36 cellular contexts compared by ENCODE assay signal in the genomic region with DNA sequence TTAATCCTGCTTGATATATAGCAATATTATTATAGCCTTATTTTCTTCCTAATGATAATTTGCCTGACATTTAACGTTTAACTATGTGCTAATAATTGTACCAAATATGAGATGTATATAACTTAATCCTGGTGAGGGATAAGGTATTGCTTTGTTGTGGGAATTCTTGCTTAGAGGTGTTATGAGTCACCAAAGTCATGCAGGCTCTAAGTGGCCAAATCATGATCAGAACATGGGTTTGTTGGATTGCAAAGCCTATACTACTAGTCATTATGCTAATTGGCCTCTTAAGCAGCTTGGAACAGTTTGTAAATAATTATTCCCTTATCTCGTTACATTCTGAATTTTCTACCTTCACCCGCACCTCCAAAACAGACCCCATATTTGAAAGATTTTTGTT. TPM values are rescaled to one million over a fixed set of nuclear protein-coding genes. Genes with fewer than 3 reads are reported as not detected.
"Had no signal": no experiment of that assay in that cellular context is flagged by ENCODE, and none has a peak within 500 bp of the region (broad histone marks: within the 10 kb centered on the region; RNA-seq: fewer than 3 reads in every experiment).

No MANE protein-coding gene starts in this region.

- H3K27me3 ChIP-seq: dorsolateral prefrontal cortex, testis, transverse colon had no signal

- H3K27ac Mint-ChIP-seq: activated naive CD8-positive, alpha-beta T cell; activated T-cell treated with anti-CD3 and anti-CD28 coated beads, Interleukin-2, amount 50 U/mL, for 72 hours; brain; nephron; T-helper 2 cell treated with Interferon-gamma antibody and Interleukin-4, amounts not matched to agents 5 μg/mL and 100 μg/mL, for 36 hours had no signal

- ATAC-seq: activated T-cell treated with anti-CD3 and anti-CD28 coated beads, Interleukin-2, amount 50 U/mL, for 72 hours; heart left ventricle; mucosa of descending colon; sciatic nerve; stimulated activated naive CD8-positive, alpha-beta T cell treated with anti-CD3 and anti-CD28 coated beads, Interleukin-15, Interleukin-2, amounts not matched to agents 100 U/mL and 50 U/mL, for 24 hours had no signal

- H3K4me3 Mint-ChIP-seq: activated naive CD8-positive, alpha-beta T cell; activated T-cell treated with anti-CD3 and anti-CD28 coated beads, Interleukin-2, amount 50 U/mL, for 72 hours; brain; nephron; T-helper 2 cell treated with Interferon-gamma antibody and Interleukin-4, amounts not matched to agents 5 μg/mL and 100 μg/mL, for 36 hours had no signal

- H3K4me1 Mint-ChIP-seq: nephron had no signal

- H3K27ac ChIP-seq: coronary artery, dorsolateral prefrontal cortex, heart left ventricle, left ventricle myocardium inferior, skin epidermis, testis, transverse colon had no signal

- H3K9me3 ChIP-seq: heart left ventricle, left ventricle myocardium inferior, mucosa of descending colon, testis, transverse colon had no signal

- H3K4me3 ChIP-seq: coronary artery, dorsolateral prefrontal cortex, heart left ventricle, left ventricle myocardium inferior, lung, mucosa of descending colon, skin epidermis, testis, transverse colon had no signal

- DNase-seq: activated CD4-positive, alpha-beta T cell treated with anti-CD3 and anti-CD28 coated beads for 4 hours; activated CD4-positive, alpha-beta T cell treated with anti-CD3 and anti-CD28 coated beads, Interleukin-2, amount 50 U/mL, for 4 hours; activated CD4-positive, CD25-positive, alpha-beta regulatory T cell; activated naive CD4-positive, alpha-beta T cell; activated T-cell treated with anti-CD3 and anti-CD28 coated beads for 4 hours; activated T-cell treated with anti-CD3 and anti-CD28 coated beads, Interleukin-2, amount 50 U/mL, for 72 hours; anterior cingulate cortex; dorsolateral prefrontal cortex; effector memory CD4-positive, alpha-beta T cell; foreskin fibroblast; heart left ventricle; hypothalamus; left ventricle myocardium inferior; mucosa of descending colon; posterior cingulate gyrus; stimulated activated CD4-positive, alpha-beta T cell treated with anti-CD3 and anti-CD28 coated beads, Interleukin-12 subunit alpha, Interleukin-12 subunit beta, amount 100 ng/mL, for 4 hours; stimulated activated CD4-positive, alpha-beta T cell treated with anti-CD3 and anti-CD28 coated beads, Interleukin-4, amount 100 ng/mL, for 1 hour; stimulated activated naive CD8-positive, alpha-beta T cell treated with anti-CD3 and anti-CD28 coated beads, Interleukin-15, Interleukin-2, amounts not matched to agents 100 U/mL and 50 U/mL, for 24 hours; testis; transverse colon had no signal

- H3K36me3 ChIP-seq: heart left ventricle, left ventricle myocardium inferior, transverse colon had no signal

- H3K4me1 ChIP-seq: heart left ventricle, testis had no signal

- H3K36me3 Mint-ChIP-seq: activated naive CD8-positive, alpha-beta T cell; brain had no signal

RNA-seq across cellular contexts. Expression of a gene that starts 21.9 kb away (rescaled TPM):
- total RNA-seq: osteoblast had no signal

RNA-seq across cellular contexts. Expression of a gene that starts 28.8 kb away (rescaled TPM):
- total RNA-seq: activated T-cell treated with anti-CD3 and anti-CD28 coated beads, Interleukin-2, amount 50 U/mL, for 72 hours; cardiac septum; cerebellum; dorsolateral prefrontal cortex; heart left ventricle; left ventricle myocardium inferior; lung; mesenteric fat pad; mucosa of descending colon; myocyte; osteoblast; sciatic nerve; testis; transverse colon; urinary bladder had no signal
- polyA plus RNA-seq: adipose tissue, esophagus, heart left ventricle, lung, urinary bladder had no signal
